Comparison of ENCODE assay signal across 26 cellular contexts in genomic region chr22:28568099-28568498, GRCh38.
"Had no signal": no experiment of that assay in that cellular context is flagged by ENCODE, and none has a peak within 500 bp of the region (broad histone marks: within the 10 kb centered on the region; RNA-seq: fewer than 3 reads in every experiment).

No MANE protein-coding gene starts in this region.

- H2AFZ ChIP-seq: hepatocyte, neural progenitor cell had no signal

- H3K36me3 ChIP-seq: left ventricle myocardium inferior, neural progenitor cell, neutrophil, ovary, right atrium auricular region, stomach, thoracic aorta, tibial artery, upper lobe of right lung, uterus had no signal

- H3K4me2 ChIP-seq: hepatocyte, neural progenitor cell had no signal

- H3K4me1 ChIP-seq: left ventricle myocardium inferior, neural progenitor cell, right atrium auricular region, upper lobe of right lung, uterus had no signal

- H3K27ac ChIP-seq: hepatocyte, left ventricle myocardium inferior, neural progenitor cell, neutrophil, ovary, right atrium auricular region, skin epidermis, stomach, thoracic aorta, tibial artery, upper lobe of right lung, uterus had no signal

- H3K27me3 ChIP-seq: hepatocyte, neural progenitor cell, neutrophil, ovary, right atrium auricular region, stomach, tibial artery, upper lobe of right lung, uterus had no signal

- DNase-seq: islet precursor cell; left ventricle myocardium inferior; mesendoderm; naive B cell; natural killer cell; nephron progenitor cell; ovary; stimulated activated CD4-positive, alpha-beta T cell treated with anti-CD3 and anti-CD28 coated beads, Interleukin-12 subunit alpha, Interleukin-12 subunit beta, amount 100 ng/mL, for 4 hours; stimulated activated CD4-positive, alpha-beta T cell treated with anti-CD3 and anti-CD28 coated beads, Interleukin-15, amount 100 ng/mL, for 24 hours; stimulated activated CD4-positive, alpha-beta T cell treated with anti-CD3 and anti-CD28 coated beads, Interleukin-2, amount 100 ng/mL, for 24 hours; stimulated activated CD4-positive, alpha-beta T cell treated with anti-CD3 and anti-CD28 coated beads, Interleukin-4, amount 100 ng/mL, for 1 hour; stimulated activated naive B cell treated with anti-CD40 and anti-IgM and Interleukin-4, amounts not matched to agents 10 μg/mL and 1 μg/mL and 100 μg/mL, for 72 hours; stimulated activated naive CD8-positive, alpha-beta T cell treated with anti-CD3 and anti-CD28 coated beads, Interleukin-15, Interleukin-2, amounts not matched to agents 100 U/mL and 50 U/mL, for 24 hours; stomach; tibial artery; trophoblast cell; upper lobe of right lung; uterus had no signal

- H3K4me3 ChIP-seq: hepatocyte, left ventricle myocardium inferior, lung, neural progenitor cell, ovary, right atrium auricular region, skin epidermis, stomach, thoracic aorta, tibial artery, upper lobe of right lung, uterus had no signal

- ATAC-seq: natural killer cell; sciatic nerve; stimulated activated naive B cell treated with anti-CD40 and anti-IgM and Interleukin-4, amounts not matched to agents 10 μg/mL and 1 μg/mL and 100 μg/mL, for 72 hours; stimulated activated naive CD8-positive, alpha-beta T cell treated with anti-CD3 and anti-CD28 coated beads, Interleukin-15, Interleukin-2, amounts not matched to agents 100 U/mL and 50 U/mL, for 24 hours; upper lobe of right lung had no signal

- H3K9ac ChIP-seq: neural progenitor cell had no signal

- H3K9me3 ChIP-seq: left ventricle myocardium inferior, neutrophil, ovary, right atrium auricular region, stomach, thoracic aorta, tibial artery, upper lobe of right lung, uterus had no signal
